ENCODE assay signal across 1 cellular context in genomic region chr5:154646841-154647759, GRCh38.
A peak's percentile ranks its signal among the peaks of the same experiment; 100 is the strongest.
TF ChIP-seq lines count a peak whose summit lies in the region.

No MANE protein-coding gene starts in this region.

TF ChIP-seq in HepG2, 621 proteins besides CTCF, POLR2A, EP300 and RAD21 (continued from another document and continues in another):
- TF ChIP-seq ZNF776 (CRISPR knock-in tag; IDR thresholded peaks at IDR 0.05) = peak; percentile 44; the same call in 1 of the 2 replicates
- 0 out of 2 replicates have a peak, but pooled peaks have one; percentile 40 for TF ChIP-seq HNRNPL (IDR thresholded peaks at IDR 0.05; ENCODE audit: low read depth, low read length)
- TF ChIP-seq KDM5B (CRISPR knock-in tag; IDR thresholded peaks at IDR 0.05; ENCODE audit: borderline replicate concordance) = peak; percentile 76; the same call in 1 of the 2 replicates
- TF ChIP-seq, protein P1, sequence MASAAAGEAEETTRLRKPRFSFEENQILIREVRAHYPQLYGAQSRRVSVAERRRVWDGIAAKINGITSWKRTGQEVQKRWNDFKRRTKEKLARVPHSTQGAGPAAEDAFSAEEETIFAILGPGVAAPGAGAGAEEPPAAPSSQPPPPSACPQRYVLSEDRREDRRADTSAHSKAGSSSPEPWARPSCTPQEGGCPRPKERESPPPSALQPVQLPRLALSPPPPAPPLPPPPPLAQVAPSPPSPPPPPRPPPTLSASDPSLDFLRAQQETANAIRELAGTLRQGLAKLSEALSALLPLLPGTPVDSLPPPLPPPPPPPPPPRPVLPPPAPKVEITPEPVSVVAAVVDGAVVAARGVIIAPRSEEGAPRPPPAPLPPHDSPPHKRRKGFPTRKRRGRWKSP (CRISPR knock-in tag; IDR thresholded peaks at IDR 0.05) = peak; percentile 12; the same call in 1 of the 2 replicates
- no peak for TF ChIP-seq RFXANK (CRISPR knock-in tag; IDR thresholded peaks at IDR 0.05)
- peak; percentile 97 for TF ChIP-seq THRA (CRISPR knock-in tag; IDR thresholded peaks at IDR 0.05; ENCODE audit: borderline replicate concordance)
- peak; percentile 73; the same call in 1 of the 2 replicates for TF ChIP-seq TCF7L2 (IDR thresholded peaks at IDR 0.05; ENCODE audit: low read depth, low read length)
- TF ChIP-seq IKZF1 (IDR thresholded peaks at IDR 0.05) = no peak
- no peak for TF ChIP-seq IKZF4 (CRISPR knock-in tag; IDR thresholded peaks at IDR 0.05; ENCODE audit: borderline replicate concordance, low read depth, not compliant biosample characterization)
- TF ChIP-seq ZNF674 (CRISPR knock-in tag; IDR thresholded peaks at IDR 0.05; ENCODE audit: low read depth) = no peak
- TF ChIP-seq STAT6 (CRISPR knock-in tag; IDR thresholded peaks at IDR 0.05; ENCODE audit: borderline replicate concordance) = 0 out of 2 replicates have a peak, but pooled peaks have one; percentile 51
- TF ChIP-seq ZNF562 (CRISPR knock-in tag; IDR thresholded peaks at IDR 0.05; ENCODE audit: borderline replicate concordance) = no peak
- TF ChIP-seq ZZZ3 (CRISPR knock-in tag; IDR thresholded peaks at IDR 0.05; ENCODE audit: borderline replicate concordance) = no peak
- TF ChIP-seq, protein P2, sequence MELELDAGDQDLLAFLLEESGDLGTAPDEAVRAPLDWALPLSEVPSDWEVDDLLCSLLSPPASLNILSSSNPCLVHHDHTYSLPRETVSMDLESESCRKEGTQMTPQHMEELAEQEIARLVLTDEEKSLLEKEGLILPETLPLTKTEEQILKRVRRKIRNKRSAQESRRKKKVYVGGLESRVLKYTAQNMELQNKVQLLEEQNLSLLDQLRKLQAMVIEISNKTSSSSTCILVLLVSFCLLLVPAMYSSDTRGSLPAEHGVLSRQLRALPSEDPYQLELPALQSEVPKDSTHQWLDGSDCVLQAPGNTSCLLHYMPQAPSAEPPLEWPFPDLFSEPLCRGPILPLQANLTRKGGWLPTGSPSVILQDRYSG (CRISPR knock-in tag; IDR thresholded peaks at IDR 0.05) = no peak
- TF ChIP-seq AKAP8 (CRISPR knock-in tag; IDR thresholded peaks at IDR 0.05) = 0 out of 2 replicates have a peak, but pooled peaks have one; percentile 20
- TF ChIP-seq, protein P3, sequence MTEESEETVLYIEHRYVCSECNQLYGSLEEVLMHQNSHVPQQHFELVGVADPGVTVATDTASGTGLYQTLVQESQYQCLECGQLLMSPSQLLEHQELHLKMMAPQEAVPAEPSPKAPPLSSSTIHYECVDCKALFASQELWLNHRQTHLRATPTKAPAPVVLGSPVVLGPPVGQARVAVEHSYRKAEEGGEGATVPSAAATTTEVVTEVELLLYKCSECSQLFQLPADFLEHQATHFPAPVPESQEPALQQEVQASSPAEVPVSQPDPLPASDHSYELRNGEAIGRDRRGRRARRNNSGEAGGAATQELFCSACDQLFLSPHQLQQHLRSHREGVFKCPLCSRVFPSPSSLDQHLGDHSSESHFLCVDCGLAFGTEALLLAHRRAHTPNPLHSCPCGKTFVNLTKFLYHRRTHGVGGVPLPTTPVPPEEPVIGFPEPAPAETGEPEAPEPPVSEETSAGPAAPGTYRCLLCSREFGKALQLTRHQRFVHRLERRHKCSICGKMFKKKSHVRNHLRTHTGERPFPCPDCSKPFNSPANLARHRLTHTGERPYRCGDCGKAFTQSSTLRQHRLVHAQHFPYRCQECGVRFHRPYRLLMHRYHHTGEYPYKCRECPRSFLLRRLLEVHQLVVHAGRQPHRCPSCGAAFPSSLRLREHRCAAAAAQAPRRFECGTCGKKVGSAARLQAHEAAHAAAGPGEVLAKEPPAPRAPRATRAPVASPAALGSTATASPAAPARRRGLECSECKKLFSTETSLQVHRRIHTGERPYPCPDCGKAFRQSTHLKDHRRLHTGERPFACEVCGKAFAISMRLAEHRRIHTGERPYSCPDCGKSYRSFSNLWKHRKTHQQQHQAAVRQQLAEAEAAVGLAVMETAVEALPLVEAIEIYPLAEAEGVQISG (CRISPR knock-in tag; IDR thresholded peaks at IDR 0.05) = peak; percentile 73; the same call in 1 of the 2 replicates
- no peak for TF ChIP-seq RFX3 (CRISPR knock-in tag; IDR thresholded peaks at IDR 0.05)
- no peak for TF ChIP-seq MAZ (IDR thresholded peaks at IDR 0.05; ENCODE audit: borderline replicate concordance, low read depth, low read length)
- TF ChIP-seq MAZ (CRISPR knock-in tag; IDR thresholded peaks at IDR 0.05; ENCODE audit: low read depth) = no peak; the same call in 1 of the 2 replicates
- TF ChIP-seq ZMYM2 (CRISPR knock-in tag; IDR thresholded peaks at IDR 0.05) = 0 out of 2 replicates have a peak, but pooled peaks have one; percentile 72
- TF ChIP-seq ISL2 (CRISPR knock-in tag; IDR thresholded peaks at IDR 0.05) = peak; percentile 46; the same call in 1 of the 2 replicates
- no peak; the same call in 1 of the 2 replicates for TF ChIP-seq MXD4 (CRISPR knock-in tag; IDR thresholded peaks at IDR 0.05)
- TF ChIP-seq ZHX2 (IDR thresholded peaks at IDR 0.05; ENCODE audit: low read depth) = no peak
- no peak for TF ChIP-seq ZHX2 (CRISPR knock-in tag; IDR thresholded peaks at IDR 0.05; ENCODE audit: borderline replicate concordance)
- TF ChIP-seq ELF4 (CRISPR knock-in tag; IDR thresholded peaks at IDR 0.05; ENCODE audit: borderline replicate concordance) = no peak
- TF ChIP-seq ZNF264 (CRISPR knock-in tag; IDR thresholded peaks at IDR 0.05) = peak; percentile 39
- no peak for TF ChIP-seq ZBTB1 (CRISPR knock-in tag; IDR thresholded peaks at IDR 0.05; ENCODE audit: borderline replicate concordance)
- no peak for TF ChIP-seq ZNF672 (CRISPR knock-in tag; IDR thresholded peaks at IDR 0.05)
- TF ChIP-seq STAT5B (CRISPR knock-in tag; IDR thresholded peaks at IDR 0.05) = no peak
- TF ChIP-seq ZBTB20 (CRISPR knock-in tag; IDR thresholded peaks at IDR 0.05; ENCODE audit: borderline replicate concordance, low read depth) = peak; percentile 70; the same call in 1 of the 2 replicates
- peak; percentile 80 for TF ChIP-seq HOXA3 (CRISPR knock-in tag; IDR thresholded peaks at IDR 0.05)
- TF ChIP-seq ZSCAN21 (CRISPR knock-in tag; IDR thresholded peaks at IDR 0.05; ENCODE audit: borderline replicate concordance) = peak; percentile 22; the same call in 1 of the 2 replicates
- peak; percentile 73; the same call in 1 of the 2 replicates for TF ChIP-seq ZNF333 (CRISPR knock-in tag; IDR thresholded peaks at IDR 0.05; ENCODE audit: borderline replicate concordance)
- peak; percentile 72 for TF ChIP-seq CREM (IDR thresholded peaks at IDR 0.05)
- TF ChIP-seq CREM (CRISPR knock-in tag; IDR thresholded peaks at IDR 0.05) = no peak
- TF ChIP-seq NCOA1 (CRISPR knock-in tag; IDR thresholded peaks at IDR 0.05) = peak; percentile 21; the same call in 1 of the 2 replicates
- TF ChIP-seq BRD4 (CRISPR knock-in tag; IDR thresholded peaks at IDR 0.05) = no peak
- TF ChIP-seq, protein P4, sequence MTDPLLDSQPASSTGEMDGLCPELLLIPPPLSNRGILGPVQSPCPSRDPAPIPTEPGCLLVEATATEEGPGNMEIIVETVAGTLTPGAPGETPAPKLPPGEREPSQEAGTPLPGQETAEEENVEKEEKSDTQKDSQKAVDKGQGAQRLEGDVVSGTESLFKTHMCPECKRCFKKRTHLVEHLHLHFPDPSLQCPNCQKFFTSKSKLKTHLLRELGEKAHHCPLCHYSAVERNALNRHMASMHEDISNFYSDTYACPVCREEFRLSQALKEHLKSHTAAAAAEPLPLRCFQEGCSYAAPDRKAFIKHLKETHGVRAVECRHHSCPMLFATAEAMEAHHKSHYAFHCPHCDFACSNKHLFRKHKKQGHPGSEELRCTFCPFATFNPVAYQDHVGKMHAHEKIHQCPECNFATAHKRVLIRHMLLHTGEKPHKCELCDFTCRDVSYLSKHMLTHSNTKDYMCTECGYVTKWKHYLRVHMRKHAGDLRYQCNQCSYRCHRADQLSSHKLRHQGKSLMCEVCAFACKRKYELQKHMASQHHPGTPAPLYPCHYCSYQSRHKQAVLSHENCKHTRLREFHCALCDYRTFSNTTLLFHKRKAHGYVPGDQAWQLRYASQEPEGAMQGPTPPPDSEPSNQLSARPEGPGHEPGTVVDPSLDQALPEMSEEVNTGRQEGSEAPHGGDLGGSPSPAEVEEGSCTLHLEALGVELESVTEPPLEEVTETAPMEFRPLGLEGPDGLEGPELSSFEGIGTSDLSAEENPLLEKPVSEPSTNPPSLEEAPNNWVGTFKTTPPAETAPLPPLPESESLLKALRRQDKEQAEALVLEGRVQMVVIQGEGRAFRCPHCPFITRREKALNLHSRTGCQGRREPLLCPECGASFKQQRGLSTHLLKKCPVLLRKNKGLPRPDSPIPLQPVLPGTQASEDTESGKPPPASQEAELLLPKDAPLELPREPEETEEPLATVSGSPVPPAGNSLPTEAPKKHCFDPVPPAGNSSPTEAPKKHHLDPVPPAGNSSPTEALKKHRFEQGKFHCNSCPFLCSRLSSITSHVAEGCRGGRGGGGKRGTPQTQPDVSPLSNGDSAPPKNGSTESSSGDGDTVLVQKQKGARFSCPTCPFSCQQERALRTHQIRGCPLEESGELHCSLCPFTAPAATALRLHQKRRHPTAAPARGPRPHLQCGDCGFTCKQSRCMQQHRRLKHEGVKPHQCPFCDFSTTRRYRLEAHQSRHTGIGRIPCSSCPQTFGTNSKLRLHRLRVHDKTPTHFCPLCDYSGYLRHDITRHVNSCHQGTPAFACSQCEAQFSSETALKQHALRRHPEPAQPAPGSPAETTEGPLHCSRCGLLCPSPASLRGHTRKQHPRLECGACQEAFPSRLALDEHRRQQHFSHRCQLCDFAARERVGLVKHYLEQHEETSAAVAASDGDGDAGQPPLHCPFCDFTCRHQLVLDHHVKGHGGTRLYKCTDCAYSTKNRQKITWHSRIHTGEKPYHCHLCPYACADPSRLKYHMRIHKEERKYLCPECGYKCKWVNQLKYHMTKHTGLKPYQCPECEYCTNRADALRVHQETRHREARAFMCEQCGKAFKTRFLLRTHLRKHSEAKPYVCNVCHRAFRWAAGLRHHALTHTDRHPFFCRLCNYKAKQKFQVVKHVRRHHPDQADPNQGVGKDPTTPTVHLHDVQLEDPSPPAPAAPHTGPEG (CRISPR knock-in tag; IDR thresholded peaks at IDR 0.05) = 0 out of 2 replicates have a peak, but pooled peaks have one; percentile 39
- TF ChIP-seq ZNF670 (CRISPR knock-in tag; IDR thresholded peaks at IDR 0.05; ENCODE audit: borderline replicate concordance) = no peak; the same call in 1 of the 2 replicates
- no peak for TF ChIP-seq FOXK2 (IDR thresholded peaks at IDR 0.05)
- TF ChIP-seq AHR (CRISPR knock-in tag; IDR thresholded peaks at IDR 0.05) = no peak
- TF ChIP-seq EED (CRISPR knock-in tag; IDR thresholded peaks at IDR 0.05) = peak; percentile 50; the same call in 1 of the 2 replicates
- peak; percentile 75 for TF ChIP-seq POGZ (CRISPR knock-in tag; IDR thresholded peaks at IDR 0.05)
